ENCODE assay signal across 24 cellular contexts in genomic region chr20:48298424-48298823, GRCh38.
DNase-seq lines count a peak whose midpoint lies in the region; ATAC-seq and TF ChIP-seq lines count a peak whose summit lies in the region.
"Had no signal": no experiment of that assay in that cellular context is flagged by ENCODE, and none has a peak within 500 bp of the region (broad histone marks: within the 10 kb centered on the region; RNA-seq: fewer than 3 reads in every experiment).

No MANE protein-coding gene starts in this region.

- H3K9me3 Mint-ChIP-seq in type B pancreatic cell: peaks cover 4% of the 10 kb centered on the region
- H3K9me3 Mint-ChIP-seq: memory B cell had no signal

- H3K4me3 ChIP-seq in PC-9 (no peak overlapping the region), mammary epithelial cell (replicated peaks in 1 of 3; ENCODE audit: insufficient read depth in 1 of 3, low read depth in 2 of 3, low read length in 3 of 3) (no peak overlapping the region), mesodermal cell (ENCODE audit: extremely low read depth, insufficient read depth, low read length, poor library complexity, severe bottlenecking) (no peak overlapping the region)
- H3K4me3 ChIP-seq: adrenal gland, esophagus squamous epithelium, transverse colon had no signal

- POLR2A ChIA-PET in PC-9 (lab: Charles Lee; ENCODE audit: unreplicated experiment): interaction anchor here (0.7 to 0.8 kb wide), 2 partner anchors 322 to 523 kb away, joined by 13 to 32 read pairs; no protein-coding TSS in a partner anchor

- H2AFZ ChIP-seq in PC-9: no peak overlapping the region
- H2AFZ ChIP-seq in mammary epithelial cell (ENCODE audit: low read depth, low read length): no peak overlapping the region

- TF ChIP-seq CTCF in PC-9 (conservative IDR thresholded peaks at IDR 0.05) (no peak), mammary epithelial cell (conservative IDR thresholded peaks at IDR 0.05 in 1 of 2, IDR thresholded peaks at IDR 0.05 in 1 of 2; ENCODE audit: extremely low read depth in 1 of 2, insufficient read depth in 1 of 2, low read depth in 1 of 2, low read length in 2 of 2) (no peak), type B pancreatic cell (conservative IDR thresholded peaks at IDR 0.05) (no peak)

- H3K27me3 Mint-ChIP-seq in type B pancreatic cell: peaks cover 13% of the 10 kb centered on the region

- H3K27ac Mint-ChIP-seq in type B pancreatic cell: peak overlapping the region; percentile 48
- H3K27ac Mint-ChIP-seq: activated CD8-positive, alpha-beta memory T cell treated with anti-CD3 and anti-CD28 coated beads, Interleukin-2, amount 10 ng/mL, durations not matched to agents 7 days and 5 days; activated T-cell treated with anti-CD3 and anti-CD28 coated beads, Interleukin-2, amount 50 U/mL, for 72 hours; CD14-positive monocyte; memory B cell; WTC11 had no signal

- H3K27me3 ChIP-seq in PC-9 (ENCODE audit: insufficient read depth, low read depth) (no peaks in the 10 kb centered on the region), mammary epithelial cell (ENCODE audit: insufficient read depth, low read length) (no peaks in the 10 kb centered on the region)
- H3K27me3 ChIP-seq: adrenal gland, esophagus squamous epithelium, transverse colon had no signal

- no peak for ATAC-seq in HG03439 (IDR thresholded peaks at IDR 0.05; ENCODE audit: unreplicated experiment)
- ATAC-seq: activated CD8-positive, alpha-beta memory T cell treated with anti-CD3 and anti-CD28 coated beads, Interleukin-2, amount 10 ng/mL, durations not matched to agents 7 days and 5 days; activated T-cell treated with anti-CD3 and anti-CD28 coated beads, Interleukin-2, amount 50 U/mL, for 72 hours; left colon; Right ventricle myocardium inferior; WTC11 had no signal

- intact Hi-C loops in PC-9 (cut with micrococcal nuclease; ENCODE audit: unreplicated experiment) (loop anchor here (5.0 kb wide), 3 partner anchors 231 to 1101 kb away; no protein-coding TSS in a partner anchor), mammary epithelial cell (cut with micrococcal nuclease) (loop anchor here (5.0 to 10.0 kb wide), 2 partner anchors 304 to 1101 kb away; no protein-coding TSS in a partner anchor)

- DNase-seq in PC-9: no peak
- no peak for DNase-seq in mammary epithelial cell
- DNase-seq in type B pancreatic cell (ENCODE audit: extremely low spot score, unreplicated experiment): no peak
- DNase-seq in NCI-H1930 (lab: John Stamatoyannopoulos, UW): no peak
- DNase-seq in NCI-H1048 (lab: John Stamatoyannopoulos, UW): no peak
- DNase-seq: activated CD4-positive, alpha-beta T cell treated with anti-CD3 and anti-CD28 coated beads, Interleukin-2, amount 50 U/mL, for 1 hour; activated CD8-positive, alpha-beta memory T cell treated with anti-CD3 and anti-CD28 coated beads, Interleukin-2, amount 10 ng/mL, durations not matched to agents 7 days and 5 days; activated naive CD4-positive, alpha-beta T cell treated with Interleukin-2 at 50 U/mL for 16 hours; activated T-cell treated with anti-CD3 and anti-CD28 coated beads, Interleukin-2, amount 50 U/mL, for 72 hours; esophagus squamous epithelium; hippocampal formation; KG1; left colon; MM.1S; retina; stimulated activated CD4-positive, alpha-beta T cell treated with anti-CD3 and anti-CD28 coated beads, Interleukin-2, amount 100 ng/mL, for 24 hours had no signal

- H3K4me3 Mint-ChIP-seq in type B pancreatic cell: no peak overlapping the region
- H3K4me3 Mint-ChIP-seq: activated CD8-positive, alpha-beta memory T cell treated with anti-CD3 and anti-CD28 coated beads, Interleukin-2, amount 10 ng/mL, durations not matched to agents 7 days and 5 days; activated T-cell treated with anti-CD3 and anti-CD28 coated beads, Interleukin-2, amount 50 U/mL, for 72 hours; CD14-positive monocyte; memory B cell; WTC11 had no signal

- in situ Hi-C loops in mammary epithelial cell (cut with MboI; ENCODE audit: low sequenced_read_pairs in 2 of 2): loop anchor here (5.0 to 25.0 kb wide), 4 partner anchors 314 to 611 kb away; partner anchors contain the start of gene SULF2 (in 1 of the 2)

- H3K36me3 Mint-ChIP-seq in type B pancreatic cell: no peaks in the 10 kb centered on the region
- H3K36me3 Mint-ChIP-seq: activated CD8-positive, alpha-beta memory T cell treated with anti-CD3 and anti-CD28 coated beads, Interleukin-2, amount 10 ng/mL, durations not matched to agents 7 days and 5 days; CD14-positive monocyte; memory B cell had no signal

- H3K4me1 ChIP-seq in PC-9 (replicated peaks; ENCODE audit: insufficient read depth): peaks cover 49% of the 10 kb centered on the region
- H3K4me1 ChIP-seq in mammary epithelial cell (ENCODE audit: insufficient read depth, low read length): peaks cover 31% of the 10 kb centered on the region
- peaks cover 38% of the 10 kb centered on the region for H3K4me1 ChIP-seq in mesodermal cell (ENCODE audit: control insufficient read depth, insufficient read depth, low read length, poor library complexity, severe bottlenecking)

- no peaks in the 10 kb centered on the region for H4K20me1 ChIP-seq in PC-9 (ENCODE audit: insufficient read depth)
- H4K20me1 ChIP-seq in mammary epithelial cell (ENCODE audit: insufficient read depth, low read length): no peaks in the 10 kb centered on the region

- no peaks in the 10 kb centered on the region for H3K79me2 ChIP-seq in PC-9 (ENCODE audit: low read depth)
- no peaks in the 10 kb centered on the region for H3K79me2 ChIP-seq in mammary epithelial cell (ENCODE audit: insufficient read depth, low read length)

- dilution Hi-C loops in mammary epithelial cell (cut with HindIII; ENCODE audit: low sequenced_read_pairs): loop anchor here (5.0 kb wide), 1 partner anchor 516 kb away; no protein-coding TSS in a partner anchor

- H3F3A ChIP-seq in PC-9 (ENCODE audit: insufficient read depth, low read depth): peaks cover 38% of the 10 kb centered on the region

- peak overlapping the region; percentile 64 for H3K27ac ChIP-seq in PC-9
- H3K27ac ChIP-seq in mammary epithelial cell (ENCODE audit: insufficient read depth, low read depth, low read length): peak overlapping the region; percentile 33
- H3K27ac ChIP-seq in mesodermal cell (ENCODE audit: low read depth, low read length, severe bottlenecking): peak overlapping the region; percentile 74
- H3K27ac ChIP-seq: adrenal gland had no signal

- BruUV-seq in PC-9 (replicated peaks; lab: Mats Ljungman, UMichigan): no TSS peak
- no TSS peak for BruUV-seq in mammary epithelial cell (replicated peaks; lab: Mats Ljungman, UMichigan)

- no peaks in the 10 kb centered on the region for H3K9me3 ChIP-seq in PC-9 (ENCODE audit: insufficient read depth, low read depth)
- H3K9me3 ChIP-seq in mammary epithelial cell (replicated peaks; ENCODE audit: insufficient read depth, low read length): no peaks in the 10 kb centered on the region
- no peaks in the 10 kb centered on the region for H3K9me3 ChIP-seq in mesodermal cell (ENCODE audit: control insufficient read depth, low read length)
- H3K9me3 ChIP-seq: adrenal gland, transverse colon had no signal

- CTCF ChIA-PET in PC-9 (lab: Charles Lee): no interaction called here
- CTCF ChIA-PET in mammary epithelial cell (lab: Charles Lee; ENCODE audit: low non-redundant PET): no interaction called here

- H3K36me3 ChIP-seq in PC-9 (ENCODE audit: low read depth): no peaks in the 10 kb centered on the region
- H3K36me3 ChIP-seq in mammary epithelial cell (ENCODE audit: insufficient read depth, low read length): no peaks in the 10 kb centered on the region
- H3K36me3 ChIP-seq in mesodermal cell (ENCODE audit: control insufficient read depth, insufficient read depth, low read length): no peaks in the 10 kb centered on the region
- H3K36me3 ChIP-seq: adrenal gland, esophagus squamous epithelium, transverse colon had no signal

- peak overlapping the region; percentile 45 for H3K4me2 ChIP-seq in PC-9
- H3K4me2 ChIP-seq in mammary epithelial cell (ENCODE audit: insufficient read depth, low read depth, low read length): no peak overlapping the region

- H3K9me2 ChIP-seq in PC-9 (ENCODE audit: insufficient read depth): no peaks in the 10 kb centered on the region

- peaks cover 42% of the 10 kb centered on the region for H3K4me1 Mint-ChIP-seq in type B pancreatic cell (ENCODE audit: unreplicated experiment)
- H3K4me1 Mint-ChIP-seq: activated CD8-positive, alpha-beta memory T cell treated with anti-CD3 and anti-CD28 coated beads, Interleukin-2, amount 10 ng/mL, durations not matched to agents 7 days and 5 days; CD14-positive monocyte had no signal

- no peak overlapping the region for H3K9ac ChIP-seq in mammary epithelial cell (ENCODE audit: insufficient read depth, low read length)
